ENCODE assay signal across 9 cellular contexts in genomic region chr2:3755277-3755676, GRCh38. TPM values are rescaled to one million over a fixed set of nuclear protein-coding genes. Genes with fewer than 3 reads are reported as not detected.
"Had no signal": no experiment of that assay in that cellular context is flagged by ENCODE, and none has a peak within 500 bp of the region (broad histone marks: within the 10 kb centered on the region; RNA-seq: fewer than 3 reads in every experiment).

No MANE protein-coding gene starts in this region.

- H3K4me3 ChIP-seq: GM23248, K562 had no signal

- H3K9ac ChIP-seq: GM23248 had no signal

- ATAC-seq: K562 had no signal

- FAIRE-seq: K562 had no signal

- DNase-seq: GM23248, GOT3, H7, HCEC 1CT, IMR-90, KG1 had no signal

- H2AFZ ChIP-seq: GM23248 had no signal

- H3K27ac ChIP-seq: GM23248, HL-60 had no signal

RNA-seq across cellular contexts. Expression of gene DCDC2C, which starts 51.9 kb away (rescaled TPM):
- total RNA-seq: GM23248, H4, H7, IMR-90, K562 had no signal
- polyA plus RNA-seq: GM23248, IMR-90, K562 had no signal
